Comparison of ENCODE assay signal across 16 cellular contexts in the genomic region with DNA sequence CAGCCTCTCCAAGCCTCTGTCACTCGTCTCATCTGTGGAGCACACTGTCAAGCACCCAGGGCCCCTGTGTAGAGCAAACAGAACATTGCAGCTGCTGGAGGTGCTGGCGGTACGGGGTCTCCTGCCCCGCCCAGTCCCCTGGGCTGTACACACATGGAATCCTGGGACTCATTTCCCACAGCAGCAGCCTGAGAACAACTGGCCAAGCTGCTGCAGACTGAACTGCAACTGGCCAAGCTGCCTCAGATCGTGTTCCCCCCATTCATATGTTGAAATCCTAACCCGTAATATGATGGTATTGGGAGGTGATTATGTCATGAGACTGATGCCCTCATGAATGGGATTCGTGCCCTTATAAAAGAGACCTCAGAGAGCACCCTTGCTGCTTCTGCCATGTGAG.
DNase-seq lines count a peak whose midpoint lies in the region; ATAC-seq and TF ChIP-seq lines count a peak whose summit lies in the region.
"Had no signal": no experiment of that assay in that cellular context is flagged by ENCODE, and none has a peak within 500 bp of the region (broad histone marks: within the 10 kb centered on the region; RNA-seq: fewer than 3 reads in every experiment).

No MANE protein-coding gene starts in this region.

- CTCF ChIA-PET in CD4-positive, alpha-beta T cell (lab: Charles Lee): interaction anchor here (0.7 to 1.1 kb wide), 4 partner anchors 19 to 128 kb away, joined by 3 read pairs; no protein-coding TSS in a partner anchor

- no peaks in the 10 kb centered on the region for H3K27me3 Mint-ChIP-seq in CD4-positive, alpha-beta T cell

- intact Hi-C loops in CD4-positive, alpha-beta T cell (cut with DNase I, micrococcal nuclease): loop anchor here in 1 of 2 experiments (5.0 kb wide), 1 partner anchor 298 kb away; no protein-coding TSS in a partner anchor

- no peak overlapping the region for H3K4me3 ChIP-seq in BLaER1
- H3K4me3 ChIP-seq: PC-9 had no signal

- H3K36me3 ChIP-seq in BLaER1: peaks cover 85% of the 10 kb centered on the region

- TF ChIP-seq CTCF in CD4-positive, alpha-beta T cell (IDR thresholded peaks at IDR 0.05): no peak

- peaks cover 81% of the 10 kb centered on the region for H3K36me3 Mint-ChIP-seq in CD4-positive, alpha-beta T cell (ENCODE audit: low read depth)

- peak overlapping the region; percentile 9 for H3K4me3 Mint-ChIP-seq in CD4-positive, alpha-beta T cell
- H3K4me3 Mint-ChIP-seq: HFFc6; T-helper 1 cell treated with Interleukin-12 subunit alpha and Interleukin-12 subunit beta and Interleukin-4 antibody, amounts not matched to agents 30 μg/mL and 1 μg/mL, for 36 hours had no signal

- H4K20me1 ChIP-seq in BLaER1: peaks cover 85% of the 10 kb centered on the region

- H3K9ac ChIP-seq in BLaER1: no peak overlapping the region

- peak overlapping the region; percentile 88 for H3K27ac Mint-ChIP-seq in CD4-positive, alpha-beta T cell
- H3K27ac Mint-ChIP-seq: HFFc6; T-helper 1 cell treated with Interleukin-12 subunit alpha and Interleukin-12 subunit beta and Interleukin-4 antibody, amounts not matched to agents 30 μg/mL and 1 μg/mL, for 36 hours had no signal

- POLR2A ChIA-PET in CD4-positive, alpha-beta T cell (lab: Charles Lee): no interaction called here

- ATAC-seq in CD4-positive, alpha-beta T cell (ENCODE audit: poor library complexity): no peak
- ATAC-seq: left lobe of liver, sciatic nerve had no signal

- peaks cover 32% of the 10 kb centered on the region for H3K9me3 ChIP-seq in BLaER1
- no peaks in the 10 kb centered on the region for H3K9me3 ChIP-seq in CD4-positive, alpha-beta T cell (ENCODE audit: control insufficient read depth, low read length)

- no peaks in the 10 kb centered on the region for H3K27me3 ChIP-seq in BLaER1
- H3K27me3 ChIP-seq in CD4-positive, alpha-beta T cell (ENCODE audit: control insufficient read depth, insufficient read depth, low read length): no peaks in the 10 kb centered on the region

- H3K4me2 ChIP-seq in BLaER1: peak overlapping the region; percentile 15
- H3K4me2 ChIP-seq: PC-9 had no signal

- H3K9me3 Mint-ChIP-seq in CD4-positive, alpha-beta T cell: no peaks in the 10 kb centered on the region
- H3K9me3 Mint-ChIP-seq: T-helper 1 cell treated with Interleukin-12 subunit alpha and Interleukin-12 subunit beta and Interleukin-4 antibody, amounts not matched to agents 30 μg/mL and 1 μg/mL, for 36 hours had no signal

- peaks cover 22% of the 10 kb centered on the region for H3K4me1 ChIP-seq in BLaER1

- DNase-seq in CD4-positive, alpha-beta T cell: no peak
- DNase-seq in NCI-H69 (lab: John Stamatoyannopoulos, UW) (peak; percentile 33), fibroblast of peridontal ligament (ENCODE audit: extremely low read depth) (peak; percentile 13), islet precursor cell (no peak)
- no peak for DNase-seq in NK-92 treated with Interleukin-12 subunit alpha and Interleukin-12 subunit beta, amount 100 ng/mL, for 24 hours (lab: John Stamatoyannopoulos, UW)
- no peak for DNase-seq in activated CD8-positive, alpha-beta memory T cell treated with anti-CD3 and anti-CD28 coated beads, Interleukin-2, amount 50 U/mL, for 48 hours
- DNase-seq: central memory CD4-positive, alpha-beta T cell; HFFc6; hippocampal formation; MM.1S; PC-9 had no signal

- H3K4me1 Mint-ChIP-seq in CD4-positive, alpha-beta T cell (ENCODE audit: low read depth): peaks cover 96% of the 10 kb centered on the region

- no peak overlapping the region for H3K27ac ChIP-seq in BLaER1
- H3K27ac ChIP-seq in CD4-positive, alpha-beta T cell (ENCODE audit: low read depth, low read length): peak overlapping the region; percentile 8
- H3K27ac ChIP-seq: epithelial cell of prostate, PC-9 had no signal

Comparison
In these comparisons a context has a peak if more than half of its experiments do, and no peak if none do; other contexts are left out.
1. DNase-seq: peak in NCI-H69 (single experiment) and fibroblast of peridontal ligament (single experiment); none in CD4-positive, alpha-beta T cell (0 of 10), NK-92 treated with Interleukin-12 subunit alpha and Interleukin-12 subunit beta, amount 100 ng/mL, for 24 hours (single experiment), activated CD8-positive, alpha-beta memory T cell treated with anti-CD3 and anti-CD28 coated beads, Interleukin-2, amount 50 U/mL, for 48 hours (single experiment) and islet precursor cell (single experiment).